In genomic region chr19:10106100-10106936, GRCh38 we compare ENCODE assay signal across 8 cellular contexts. TPM values are rescaled to one million over a fixed set of nuclear protein-coding genes. Genes with fewer than 3 reads are reported as not detected.
DNase-seq lines count a peak whose midpoint lies in the region; ATAC-seq, FAIRE-seq and TF ChIP-seq lines count a peak whose summit lies in the region.

Gene PPAN, plus strand, starts transcription at chr19:10106362. Its CDS starts 33 bp downstream, at chr19:10106395.

- H3K27ac ChIP-seq in adrenal gland (peak within 1 kb of the TSS in 3 of 5 donors; percentile 34 to 80 (median 53)), heart left ventricle (peak within 1 kb of the TSS; percentile 2 to 94 (median 79))

- H3K4me3 ChIP-seq in adrenal gland (peak within 1 kb of the TSS; percentile 59 to 75 (median 70)), heart left ventricle (peak within 1 kb of the TSS; percentile 56 to 96 (median 87))

- ATAC-seq in HG02884 (IDR thresholded peaks at IDR 0.05; ENCODE audit: unreplicated experiment) (peak; percentile 45), heart left ventricle (peak; percentile 98 to 100 (median 98))

- peak; percentile 99 for FAIRE-seq in GM12891 (lab: Jason Lieb, UNC)

- H3K9me3 ChIP-seq in adrenal gland (replicated peaks in 1 of 3) (no peaks in the 10 kb centered on the region), heart left ventricle (no peaks in the 10 kb centered on the region)

- H3K27me3 Mint-ChIP-seq in type B pancreatic cell, result no peaks in the 10 kb centered on the region

- TF ChIP-seq CTCF in adrenal gland (IDR thresholded peaks at IDR 0.05) (no peak), heart left ventricle (IDR thresholded peaks at IDR 0.05) (no peak), type B pancreatic cell (conservative IDR thresholded peaks at IDR 0.05) (no peak)

- intact Hi-C loops in T-helper 1 cell treated with Interleukin-12 subunit alpha and Interleukin-12 subunit beta and Interleukin-4 antibody, amounts not matched to agents 30 ng/mL and 1 ng/mL, for 36 hours (cut with micrococcal nuclease), result loop anchor here (1.0 to 10.0 kb wide), 9 partner anchors 13 to 1398 kb away; partner anchors contain the start of genes CDKN2D, EIF3G, KRI1 and LDLR
- intact Hi-C loops in adrenal gland (cut with DNase I), result no loop called here
- intact Hi-C loops in heart left ventricle (cut with DNase I), result loop anchor here in 3 of 10 donors (1.0 to 5.0 kb wide), 4 partner anchors 13 to 591 kb away; partner anchors contain the start of genes EIF3G (in 1 of the 3) and MRPL4 (in 1 of the 3)
- intact Hi-C loops in posterior cingulate gyrus (cut with DNase I), result no loop called here

- peaks cover 11% of the 10 kb centered on the region for H3K4me1 Mint-ChIP-seq in type B pancreatic cell (ENCODE audit: unreplicated experiment)

- WGBS in adrenal gland, 4 donors, result 0 to 2% (median 1%) methylated on average over 40 to 71 of the region's 71 CpGs; no CpG with 5 or more reads in 1 of the 4 donors
- 1 to 7% (median 3%) methylated on average over 33 to 71 of the region's 71 CpGs for WGBS in heart left ventricle, 4 donors

- peak within 1 kb of the TSS; percentile 90 for H3K4me3 Mint-ChIP-seq in type B pancreatic cell

- TF ChIP-seq POLR2A in GM12891 (IDR thresholded peaks at IDR 0.05; ENCODE audit: low read depth, low read length), result peak; percentile 79
- peak in 1 of 2 donors; percentile 49 for TF ChIP-seq POLR2A in adrenal gland (IDR thresholded peaks at IDR 0.05)
- peak in 1 of 2 donors; percentile 72 for TF ChIP-seq POLR2A in heart left ventricle (IDR thresholded peaks at IDR 0.05)

- H3K27ac Mint-ChIP-seq in type B pancreatic cell, result peak within 1 kb of the TSS; percentile 80

- peaks cover 0 to 42% of the 10 kb centered on the region in 2 donors for H3K36me3 ChIP-seq in adrenal gland (replicated peaks in 1 of 2)
- H3K36me3 ChIP-seq in heart left ventricle, result peaks cover 7 to 44% (median 40%) of the 10 kb centered on the region in 9 donors

- peaks cover 8 to 15% of the 10 kb centered on the region in 2 donors for H3K4me1 ChIP-seq in adrenal gland (replicated peaks in 1 of 2)
- H3K4me1 ChIP-seq in heart left ventricle, result peaks cover 0 to 54% (median 13%) of the 10 kb centered on the region in 12 donors

- no peaks in the 10 kb centered on the region for H3K36me3 Mint-ChIP-seq in type B pancreatic cell

- no peaks in the 10 kb centered on the region for H3K27me3 ChIP-seq in adrenal gland
- H3K27me3 ChIP-seq in heart left ventricle, result no peaks in the 10 kb centered on the region

- DNase-seq in GM12891 (ENCODE audit: insufficient read length, low spot score) (peak; percentile 97), NCI-H1694 (lab: John Stamatoyannopoulos, UW) (peak; percentile 95), adrenal gland (peak; percentile 98 to 99 (median 99)), heart left ventricle (peak; percentile 98 to 99 (median 99)), posterior cingulate gyrus (peak; percentile 96 to 100 (median 98)), type B pancreatic cell (ENCODE audit: extremely low spot score, unreplicated experiment) (peak; percentile 98)

- H3K9me3 Mint-ChIP-seq in type B pancreatic cell, result no peaks in the 10 kb centered on the region

TF ChIP-seq in GM12891, 5 proteins besides CTCF, POLR2A, EP300 and RAD21:
- TF ChIP-seq POLR2AphosphoS5 (IDR thresholded peaks at IDR 0.05; ENCODE audit: low read depth, low read length), result peak; percentile 82
- TF ChIP-seq PAX5 (IDR thresholded peaks at IDR 0.05; ENCODE audit: insufficient read depth, low read length, severe bottlenecking), result no peak
- TF ChIP-seq POU2F2 (IDR thresholded peaks at IDR 0.05; ENCODE audit: low read depth, low read length), result no peak
- TF ChIP-seq TAF1 (IDR thresholded peaks at IDR 0.05; ENCODE audit: low read depth, low read length), result peak; percentile 60
- TF ChIP-seq SPI1 (IDR thresholded peaks at IDR 0.05; ENCODE audit: low read depth, low read length), result no peak

RNA-seq across cellular contexts. Expression of gene PPAN, which starts in this region (rescaled TPM):
- 87.1 TPM for polyA plus RNA-seq in GM12891 (2012; ENCODE audit: low read depth, missing spikeins)
- 83.2 and 88.7 TPM in 2 replicates for total RNA-seq in T-helper 1 cell treated with Interleukin-12 subunit alpha and Interleukin-12 subunit beta and Interleukin-4 antibody, amounts not matched to agents 30 ng/mL and 1 ng/mL, for 36 hours
- total RNA-seq in adrenal gland (10 to 100 TPM; 18.2 to 44.8 (median 28.8) TPM), heart left ventricle (10 to 100 TPM; 16.3 to 24.9 (median 19.0) TPM), type B pancreatic cell (ENCODE audit: low replicate concordance) (59.2 and 62.4 TPM in 2 replicates)
- polyA plus RNA-seq in adrenal gland (10 to 100 TPM; 21.2 to 98.7 (median 68.0) TPM), heart left ventricle (10 to 100 TPM; 34.4 to 41.4 TPM)

Comparison
In these comparisons a context has a peak if more than half of its experiments do, and no peak if none do; other contexts are left out.
1. Peak in every context shown above with its lines: DNase-seq, ATAC-seq, H3K4me3 ChIP-seq and H3K27ac ChIP-seq.